ENCODE assay signal across 37 cellular contexts in genomic region chr15:66124626-66125025, GRCh38.
DNase-seq lines count a peak whose midpoint lies in the region; FAIRE-seq and TF ChIP-seq lines count a peak whose summit lies in the region.
"Had no signal": no experiment of that assay in that cellular context is flagged by ENCODE, and none has a peak within 500 bp of the region (broad histone marks: within the 10 kb centered on the region; RNA-seq: fewer than 3 reads in every experiment).

No MANE protein-coding gene starts in this region.

- H3K27me3 ChIP-seq in tibial nerve = peaks cover 0 to 4% of the 10 kb centered on the region in 2 donors
- H3K27me3 ChIP-seq: ascending aorta, cardiac muscle cell had no signal

- no peak for TF ChIP-seq EP300 in tibial nerve (IDR thresholded peaks at IDR 0.05)

- no peaks in the 10 kb centered on the region for H3K36me3 ChIP-seq in tibial nerve
- H3K36me3 ChIP-seq: ascending aorta, cardiac muscle cell had no signal

- CTCF ChIA-PET in activated CD4-positive, alpha-beta memory T cell treated with anti-CD3 and anti-CD28 coated beads for 36 hours (lab: Charles Lee) = no interaction called here

- no peaks in the 10 kb centered on the region for H3K9me3 Mint-ChIP-seq in activated CD4-positive, alpha-beta memory T cell treated with anti-CD3 and anti-CD28 coated beads for 36 hours
- H3K9me3 Mint-ChIP-seq: activated B cell treated with CpG ODN at 0.5 μM for 24 hours; CD4-positive, CD25-positive, alpha-beta regulatory T cell; effector memory CD8-positive, alpha-beta T cell; natural killer cell; stimulated activated naive B cell treated with anti-CD40 and anti-IgM and Interleukin-4, amounts not matched to agents 10 μg/mL and 1 μg/mL and 100 μg/mL, for 72 hours; type B pancreatic cell had no signal

- H3K4me3 ChIP-seq in tibial nerve = no peak overlapping the region
- H3K4me3 ChIP-seq: ascending aorta, cardiac muscle cell, GM12878, mucosa of descending colon, SK-N-MC, skin epidermis had no signal

- peak; percentile 10 for DNase-seq in NCI-H2227 (lab: John Stamatoyannopoulos, UW; ENCODE audit: unreplicated experiment)
- DNase-seq in NCI-H2227 treated with DMSO at 0.1 percent for 48 hours (lab: John Stamatoyannopoulos, UW) = no peak
- DNase-seq in NCI-H128 (lab: John Stamatoyannopoulos, UW; ENCODE audit: unreplicated experiment) = peak; percentile 35
- peak; percentile 77 for DNase-seq in NCI-H82 (lab: John Stamatoyannopoulos, UW)
- DNase-seq in urothelium cell line (ENCODE audit: low spot score) = no peak
- DNase-seq in HuH-7 (ENCODE audit: low spot score) = no peak
- no peak for DNase-seq in tibial nerve (ENCODE audit: low spot score in 2 of 2)
- DNase-seq in activated CD4-positive, alpha-beta memory T cell treated with anti-CD3 and anti-CD28 coated beads for 36 hours = no peak
- DNase-seq: activated B cell treated with CpG ODN at 0.5 μM for 24 hours; activated CD4-positive, alpha-beta T cell treated with anti-CD3 and anti-CD28 coated beads, Interleukin-2, amount 50 U/mL, for 1 hour; activated gamma-delta T cell treated with Interleukin-2 at 50 U/mL for 16 hours; activated T-cell treated with anti-CD3 and anti-CD28 coated beads, Interleukin-2, amount 50 U/mL, for 48 hours; CD4-positive, CD25-positive, alpha-beta regulatory T cell; cortex of kidney; effector memory CD8-positive, alpha-beta T cell; EL; hypothalamus; KG1; left cardiac atrium; mammary epithelial cell; mucosa of descending colon; natural killer cell; NCI-H1092 treated with DMSO at 0.1 percent for 48 hours; NCI-H2029 treated with DMSO at 0.1 percent for 48 hours; NCI-H526 treated with DMSO at 0.1 percent for 48 hours; occipital lobe; stimulated activated naive B cell treated with anti-CD40 and anti-IgM and Interleukin-4, amounts not matched to agents 10 μg/mL and 1 μg/mL and 100 μg/mL, for 72 hours; T-helper 1 cell had no signal

- H3K27ac ChIP-seq in tibial nerve = no peak overlapping the region
- H3K27ac ChIP-seq: ascending aorta, cardiac muscle cell, SK-N-MC, skin epidermis had no signal

- H3K27me3 Mint-ChIP-seq in activated CD4-positive, alpha-beta memory T cell treated with anti-CD3 and anti-CD28 coated beads for 36 hours = peaks cover 6% of the 10 kb centered on the region

- H3K9me3 ChIP-seq in tibial nerve = no peaks in the 10 kb centered on the region
- H3K9me3 ChIP-seq: ascending aorta, mucosa of descending colon had no signal

- no peak for TF ChIP-seq POLR2A in tibial nerve (IDR thresholded peaks at IDR 0.05)

- H3K4me1 Mint-ChIP-seq in activated CD4-positive, alpha-beta memory T cell treated with anti-CD3 and anti-CD28 coated beads for 36 hours (ENCODE audit: low read depth) = no peaks in the 10 kb centered on the region
- H3K4me1 Mint-ChIP-seq: activated B cell treated with CpG ODN at 0.5 μM for 24 hours; CD4-positive, CD25-positive, alpha-beta regulatory T cell; natural killer cell; stimulated activated naive B cell treated with anti-CD40 and anti-IgM and Interleukin-4, amounts not matched to agents 10 μg/mL and 1 μg/mL and 100 μg/mL, for 72 hours had no signal

- H3K27ac Mint-ChIP-seq in activated CD4-positive, alpha-beta memory T cell treated with anti-CD3 and anti-CD28 coated beads for 36 hours = no peak overlapping the region
- H3K27ac Mint-ChIP-seq: activated B cell treated with CpG ODN at 0.5 μM for 24 hours; CD4-positive, CD25-positive, alpha-beta regulatory T cell; effector memory CD8-positive, alpha-beta T cell; natural killer cell; stimulated activated naive B cell treated with anti-CD40 and anti-IgM and Interleukin-4, amounts not matched to agents 10 μg/mL and 1 μg/mL and 100 μg/mL, for 72 hours; type B pancreatic cell had no signal

- FAIRE-seq in urothelium cell line (lab: Jason Lieb, UNC) = peak; percentile 59
- FAIRE-seq: A204.1, D721Med, GM12878, HTR-8/SVneo had no signal

- POLR2A ChIA-PET in activated CD4-positive, alpha-beta memory T cell treated with anti-CD3 and anti-CD28 coated beads for 36 hours (lab: Charles Lee) = no interaction called here

- peaks cover 0 to 4% (median 0%) of the 10 kb centered on the region in 4 donors for H3K4me1 ChIP-seq in tibial nerve
- H3K4me1 ChIP-seq: ascending aorta had no signal

- intact Hi-C loops in activated CD4-positive, alpha-beta memory T cell treated with anti-CD3 and anti-CD28 coated beads for 36 hours (cut with micrococcal nuclease) = no loop called here

- no peak overlapping the region for H3K4me3 Mint-ChIP-seq in activated CD4-positive, alpha-beta memory T cell treated with anti-CD3 and anti-CD28 coated beads for 36 hours
- H3K4me3 Mint-ChIP-seq: activated B cell treated with CpG ODN at 0.5 μM for 24 hours; CD4-positive, CD25-positive, alpha-beta regulatory T cell; effector memory CD8-positive, alpha-beta T cell; natural killer cell; stimulated activated naive B cell treated with anti-CD40 and anti-IgM and Interleukin-4, amounts not matched to agents 10 μg/mL and 1 μg/mL and 100 μg/mL, for 72 hours; type B pancreatic cell had no signal

- TF ChIP-seq CTCF in tibial nerve (IDR thresholded peaks at IDR 0.05) = no peak

- H3K36me3 Mint-ChIP-seq in activated CD4-positive, alpha-beta memory T cell treated with anti-CD3 and anti-CD28 coated beads for 36 hours = no peaks in the 10 kb centered on the region
- H3K36me3 Mint-ChIP-seq: CD4-positive, CD25-positive, alpha-beta regulatory T cell; natural killer cell; stimulated activated naive B cell treated with anti-CD40 and anti-IgM and Interleukin-4, amounts not matched to agents 10 μg/mL and 1 μg/mL and 100 μg/mL, for 72 hours; type B pancreatic cell had no signal

- WGBS in tibial nerve, 2 donors = 86 to 89% methylated on average over 2 of the region's 2 CpGs

Comparison
In these comparisons a context has a peak if more than half of its experiments do, and no peak if none do; other contexts are left out.
1. DNase-seq: peak in NCI-H2227 (single experiment), NCI-H128 (single experiment) and NCI-H82 (single experiment); none in NCI-H2227 treated with DMSO at 0.1 percent for 48 hours (single experiment), urothelium cell line (single experiment), HuH-7 (single experiment), tibial nerve (0 of 2) and activated CD4-positive, alpha-beta memory T cell treated with anti-CD3 and anti-CD28 coated beads for 36 hours (single experiment).